ENCODE assay signal across 1 cellular context in the genomic region with DNA sequence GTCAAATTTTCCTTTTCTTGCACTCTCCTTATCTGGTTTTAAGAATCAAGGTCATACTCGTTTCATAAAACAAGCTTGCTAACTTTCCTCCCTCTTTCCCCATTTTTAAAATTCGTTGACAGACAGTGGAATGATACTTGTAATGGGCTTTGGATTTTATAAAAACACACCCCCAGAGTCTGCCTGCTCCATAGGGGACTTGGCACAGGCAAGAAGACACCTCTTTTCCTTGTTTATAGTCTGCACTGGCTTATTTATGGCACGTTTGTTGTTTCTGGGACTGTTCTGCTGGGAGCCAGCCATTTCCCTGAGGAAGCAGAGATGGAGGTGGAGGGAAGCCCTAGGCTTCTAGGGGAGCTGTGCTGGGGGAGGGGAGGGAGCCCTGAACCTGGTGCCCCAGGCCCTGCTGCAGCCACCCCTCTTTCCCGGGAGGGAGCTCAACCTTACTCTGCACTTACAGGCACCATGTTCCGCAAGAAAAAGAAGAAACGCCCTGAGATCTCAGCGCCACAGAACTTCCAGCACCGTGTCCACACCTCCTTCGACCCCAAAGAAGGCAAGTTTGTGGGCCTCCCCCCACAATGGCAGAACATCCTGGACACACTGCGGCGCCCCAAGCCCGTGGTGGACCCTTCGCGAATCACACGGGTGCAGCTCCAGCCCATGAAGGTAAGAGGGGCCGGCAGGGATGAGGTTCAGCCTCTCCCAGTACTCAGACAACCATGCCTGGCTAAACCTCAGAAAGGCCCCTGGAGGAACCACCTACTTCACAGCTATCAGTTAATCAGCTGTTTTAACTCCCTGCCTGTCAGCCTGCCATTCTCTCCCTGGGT.
TF ChIP-seq lines count a peak whose summit lies in the region.

No MANE protein-coding gene starts in this region.

TF ChIP-seq in HEK293, 187 proteins besides CTCF, POLR2A, EP300 and RAD21 (continued from another document):
- TF ChIP-seq, protein P1, sequence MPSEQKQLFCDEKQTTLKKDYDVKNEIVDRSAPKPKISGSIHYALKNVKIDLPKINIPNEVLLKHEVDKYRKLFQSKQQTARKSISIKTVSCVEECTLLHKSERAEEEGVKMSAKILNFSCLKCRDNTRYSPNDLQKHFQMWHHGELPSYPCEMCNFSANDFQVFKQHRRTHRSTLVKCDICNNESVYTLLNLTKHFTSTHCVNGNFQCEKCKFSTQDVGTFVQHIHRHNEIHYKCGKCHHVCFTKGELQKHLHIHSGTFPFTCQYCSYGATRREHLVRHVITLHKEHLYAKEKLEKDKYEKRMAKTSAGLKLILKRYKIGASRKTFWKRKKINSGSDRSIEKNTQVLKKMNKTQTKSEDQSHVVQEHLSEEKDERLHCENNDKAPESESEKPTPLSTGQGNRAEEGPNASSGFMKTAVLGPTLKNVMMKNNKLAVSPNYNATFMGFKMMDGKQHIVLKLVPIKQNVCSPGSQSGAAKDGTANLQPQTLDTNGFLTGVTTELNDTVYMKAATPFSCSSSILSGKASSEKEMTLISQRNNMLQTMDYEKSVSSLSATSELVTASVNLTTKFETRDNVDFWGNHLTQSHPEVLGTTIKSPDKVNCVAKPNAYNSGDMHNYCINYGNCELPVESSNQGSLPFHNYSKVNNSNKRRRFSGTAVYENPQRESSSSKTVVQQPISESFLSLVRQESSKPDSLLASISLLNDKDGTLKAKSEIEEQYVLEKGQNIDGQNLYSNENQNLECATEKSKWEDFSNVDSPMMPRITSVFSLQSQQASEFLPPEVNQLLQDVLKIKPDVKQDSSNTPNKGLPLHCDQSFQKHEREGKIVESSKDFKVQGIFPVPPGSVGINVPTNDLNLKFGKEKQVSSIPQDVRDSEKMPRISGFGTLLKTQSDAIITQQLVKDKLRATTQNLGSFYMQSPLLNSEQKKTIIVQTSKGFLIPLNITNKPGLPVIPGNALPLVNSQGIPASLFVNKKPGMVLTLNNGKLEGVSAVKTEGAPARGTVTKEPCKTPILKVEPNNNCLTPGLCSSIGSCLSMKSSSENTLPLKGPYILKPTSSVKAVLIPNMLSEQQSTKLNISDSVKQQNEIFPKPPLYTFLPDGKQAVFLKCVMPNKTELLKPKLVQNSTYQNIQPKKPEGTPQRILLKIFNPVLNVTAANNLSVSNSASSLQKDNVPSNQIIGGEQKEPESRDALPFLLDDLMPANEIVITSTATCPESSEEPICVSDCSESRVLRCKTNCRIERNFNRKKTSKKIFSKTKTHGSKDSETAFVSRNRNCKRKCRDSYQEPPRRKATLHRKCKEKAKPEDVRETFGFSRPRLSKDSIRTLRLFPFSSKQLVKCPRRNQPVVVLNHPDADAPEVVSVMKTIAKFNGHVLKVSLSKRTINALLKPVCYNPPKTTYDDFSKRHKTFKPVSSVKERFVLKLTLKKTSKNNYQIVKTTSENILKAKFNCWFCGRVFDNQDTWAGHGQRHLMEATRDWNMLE (tag by site-specific recombination; conservative IDR thresholded peaks at IDR 0.05; ENCODE audit: low read depth), result no peak
- peak; percentile 61; the same call in 1 of the 2 replicates for TF ChIP-seq ZNF600 (tag by site-specific recombination; IDR thresholded peaks at IDR 0.05)
- no peak for TF ChIP-seq YY1 (tag by site-specific recombination; IDR thresholded peaks at IDR 0.05)
- TF ChIP-seq, protein P2, sequence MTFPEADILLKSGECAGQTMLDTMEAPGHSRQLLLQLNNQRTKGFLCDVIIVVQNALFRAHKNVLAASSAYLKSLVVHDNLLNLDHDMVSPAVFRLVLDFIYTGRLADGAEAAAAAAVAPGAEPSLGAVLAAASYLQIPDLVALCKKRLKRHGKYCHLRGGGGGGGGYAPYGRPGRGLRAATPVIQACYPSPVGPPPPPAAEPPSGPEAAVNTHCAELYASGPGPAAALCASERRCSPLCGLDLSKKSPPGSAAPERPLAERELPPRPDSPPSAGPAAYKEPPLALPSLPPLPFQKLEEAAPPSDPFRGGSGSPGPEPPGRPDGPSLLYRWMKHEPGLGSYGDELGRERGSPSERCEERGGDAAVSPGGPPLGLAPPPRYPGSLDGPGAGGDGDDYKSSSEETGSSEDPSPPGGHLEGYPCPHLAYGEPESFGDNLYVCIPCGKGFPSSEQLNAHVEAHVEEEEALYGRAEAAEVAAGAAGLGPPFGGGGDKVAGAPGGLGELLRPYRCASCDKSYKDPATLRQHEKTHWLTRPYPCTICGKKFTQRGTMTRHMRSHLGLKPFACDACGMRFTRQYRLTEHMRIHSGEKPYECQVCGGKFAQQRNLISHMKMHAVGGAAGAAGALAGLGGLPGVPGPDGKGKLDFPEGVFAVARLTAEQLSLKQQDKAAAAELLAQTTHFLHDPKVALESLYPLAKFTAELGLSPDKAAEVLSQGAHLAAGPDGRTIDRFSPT (tag by site-specific recombination; IDR thresholded peaks at IDR 0.05), result no peak
- TF ChIP-seq ZNF707 (tag by site-specific recombination; IDR thresholded peaks at IDR 0.05), result no peak
- TF ChIP-seq ZNF544 (tag by site-specific recombination; IDR thresholded peaks at IDR 0.05), result no peak
